In the genomic region with DNA sequence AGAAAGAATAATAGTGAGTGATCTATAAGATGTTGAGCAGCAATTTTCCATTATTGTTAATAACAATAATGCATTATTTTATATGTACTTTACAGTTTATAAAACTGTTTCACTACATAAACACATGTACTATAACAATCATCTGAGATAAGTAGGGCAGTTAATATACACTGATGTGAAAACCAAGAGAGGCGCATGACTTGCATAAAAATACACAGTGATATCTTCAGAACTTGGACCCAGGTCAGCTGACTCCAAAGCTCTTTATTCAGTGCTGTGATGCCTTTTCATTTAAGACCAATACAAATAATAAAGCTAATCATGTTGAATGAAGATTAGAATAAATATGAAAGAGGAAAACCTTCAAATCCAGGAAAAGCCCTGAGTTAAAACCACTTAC, we compare ENCODE assay signal across 19 cellular contexts. TPM values are rescaled to one million over a fixed set of nuclear protein-coding genes. Genes with fewer than 3 reads are reported as not detected.
A peak's percentile ranks its signal among the peaks of the same experiment; 100 is the strongest.
DNase-seq lines count a peak whose midpoint lies in the region; ATAC-seq, FAIRE-seq and TF ChIP-seq lines count a peak whose summit lies in the region.
"Had no signal": no experiment of that assay in that cellular context is flagged by ENCODE, and none has a peak within 500 bp of the region (broad histone marks: within the 10 kb centered on the region; RNA-seq: fewer than 3 reads in every experiment).

No MANE protein-coding gene starts in this region.

- peaks cover 14% of the 10 kb centered on the region for H3K36me3 Mint-ChIP-seq in osteocyte (ENCODE audit: unreplicated experiment)

- no peak overlapping the region for H3K4me3 ChIP-seq in right cardiac atrium (ENCODE audit: low read length)
- H3K4me3 ChIP-seq in WERI-Rb-1 (ENCODE audit: low read depth, low read length), result no peak overlapping the region
- no peak overlapping the region for H3K4me3 ChIP-seq in pancreas
- H3K4me3 ChIP-seq: GM23338 had no signal

- peaks cover 6% of the 10 kb centered on the region for H3K9me3 Mint-ChIP-seq in osteocyte (ENCODE audit: unreplicated experiment)
- H3K9me3 Mint-ChIP-seq: CD8-positive, alpha-beta T cell; GM23338 had no signal

- WGBS in right cardiac atrium, result 70% methylated on average over 1 of the region's 1 CpG
- WGBS in pancreas, 2 donors, result 41 to 47% methylated on average over 1 of the region's 1 CpG

- no peak overlapping the region for H3K27ac ChIP-seq in right cardiac atrium (ENCODE audit: low read length)
- peak overlapping the region; percentile 1; the same call in 1 of the 2 replicates for H3K27ac ChIP-seq in WERI-Rb-1
- no peak overlapping the region for H3K27ac ChIP-seq in pancreas
- H3K27ac ChIP-seq: C4-2B had no signal

- H3K27me3 ChIP-seq in right cardiac atrium (ENCODE audit: control insufficient read depth, insufficient read depth) (no peaks in the 10 kb centered on the region), WERI-Rb-1 (ENCODE audit: insufficient read depth, low read depth, severe bottlenecking) (no peaks in the 10 kb centered on the region), pancreas (no peaks in the 10 kb centered on the region)
- H3K27me3 ChIP-seq: BE2C had no signal

- H3K4me1 ChIP-seq in right cardiac atrium (ENCODE audit: control insufficient read depth, insufficient read depth, low read length), result no peaks in the 10 kb centered on the region
- peaks cover 0 to 11% (median 7%) of the 10 kb centered on the region in 3 donors for H3K4me1 ChIP-seq in pancreas
- H3K4me1 ChIP-seq: BE2C had no signal

- H3K9me3 ChIP-seq in right cardiac atrium (ENCODE audit: control insufficient read depth, low read length) (no peaks in the 10 kb centered on the region), WERI-Rb-1 (ENCODE audit: severe bottlenecking) (no peaks in the 10 kb centered on the region), pancreas (no peaks in the 10 kb centered on the region)
- H3K9me3 ChIP-seq: BE2C had no signal

- H3K36me3 ChIP-seq in WERI-Rb-1 (no peaks in the 10 kb centered on the region; the same call in 1 of the 2 replicates), pancreas (no peaks in the 10 kb centered on the region)
- H3K36me3 ChIP-seq: BE2C had no signal

- FAIRE-seq in pancreas (lab: Jason Lieb, UNC), result no peak
- FAIRE-seq: A204.1, G401.6, GM12891 had no signal

- no peaks in the 10 kb centered on the region for H3K27me3 Mint-ChIP-seq in osteocyte (ENCODE audit: unreplicated experiment)

- ATAC-seq in left ventricle myocardium superior, result peak; percentile 85
- no peak for ATAC-seq in right cardiac atrium
- peak in 3 of 4 donors; percentile 29 to 83 (median 78) for ATAC-seq in pancreas
- ATAC-seq: CD8-positive, alpha-beta T cell; GM23338 had no signal

- no peak overlapping the region for H3K4me3 Mint-ChIP-seq in osteocyte (ENCODE audit: unreplicated experiment)
- H3K4me3 Mint-ChIP-seq: CD8-positive, alpha-beta T cell; GM23338 had no signal

- no peak overlapping the region for H3K27ac Mint-ChIP-seq in osteocyte (ENCODE audit: unreplicated experiment)
- H3K27ac Mint-ChIP-seq: CD8-positive, alpha-beta T cell; GM23338 had no signal

- TF ChIP-seq CTCF in WERI-Rb-1 (IDR thresholded peaks at IDR 0.05; ENCODE audit: low read depth, low read length) (no peak), pancreas (IDR thresholded peaks at IDR 0.05) (no peak), osteocyte (IDR thresholded peaks at IDR 0.05) (no peak)

- DNase-seq in left ventricle myocardium superior, result no peak
- DNase-seq in right cardiac atrium, result no peak
- no peak for DNase-seq in WERI-Rb-1
- no peak for DNase-seq in pancreas
- no peak for DNase-seq in osteocyte (ENCODE audit: extremely low spot score, unreplicated experiment)
- DNase-seq in amygdala (lab: John Stamatoyannopoulos, UW), result no peak
- DNase-seq in NAMALWA (ENCODE audit: low spot score), result no peak
- DNase-seq: BE2C; CD8-positive, alpha-beta T cell; COR-L47; DMS153; DMS79 treated with DMSO at 0.1 percent for 48 hours; EL; H7 had no signal

- intact Hi-C loops in left ventricle myocardium superior (cut with micrococcal nuclease) (loop anchor here (10.0 kb wide), 1 partner anchor 288 kb away; no protein-coding TSS in a partner anchor), right cardiac atrium (cut with DNase I) (no loop called here), pancreas (cut with DNase I) (no loop called here)

- H3K4me1 Mint-ChIP-seq in osteocyte (ENCODE audit: unreplicated experiment), result peaks cover 15% of the 10 kb centered on the region

RNA-seq across cellular contexts. Expression of a gene that starts 55.6 kb away (rescaled TPM):
- total RNA-seq in left ventricle myocardium superior, result 97.1 TPM
- 100 to 1,000 TPM; 124 to 135 (median 127) TPM for total RNA-seq in right cardiac atrium
- polyA plus RNA-seq in right cardiac atrium, result 129 TPM
- total RNA-seq in pancreas, result 100 to 1,000 TPM in 2 of 6 donors, 10 to 100 TPM in 4; 71.6 to 158 (median 88.5) TPM
- polyA plus RNA-seq in pancreas, result 100 to 1,000 TPM in 1 of 2 donors, 10 to 100 TPM in 1; 86.7 to 173 TPM
- 262 and 296 TPM in 2 replicates for total RNA-seq in osteocyte

Comparison
In these comparisons a context has a peak if more than half of its experiments do, and no peak if none do; other contexts are left out.
1. ATAC-seq: peak in left ventricle myocardium superior (single experiment) and pancreas (3 of 4); none in right cardiac atrium (0 of 2).